In the genomic region with DNA sequence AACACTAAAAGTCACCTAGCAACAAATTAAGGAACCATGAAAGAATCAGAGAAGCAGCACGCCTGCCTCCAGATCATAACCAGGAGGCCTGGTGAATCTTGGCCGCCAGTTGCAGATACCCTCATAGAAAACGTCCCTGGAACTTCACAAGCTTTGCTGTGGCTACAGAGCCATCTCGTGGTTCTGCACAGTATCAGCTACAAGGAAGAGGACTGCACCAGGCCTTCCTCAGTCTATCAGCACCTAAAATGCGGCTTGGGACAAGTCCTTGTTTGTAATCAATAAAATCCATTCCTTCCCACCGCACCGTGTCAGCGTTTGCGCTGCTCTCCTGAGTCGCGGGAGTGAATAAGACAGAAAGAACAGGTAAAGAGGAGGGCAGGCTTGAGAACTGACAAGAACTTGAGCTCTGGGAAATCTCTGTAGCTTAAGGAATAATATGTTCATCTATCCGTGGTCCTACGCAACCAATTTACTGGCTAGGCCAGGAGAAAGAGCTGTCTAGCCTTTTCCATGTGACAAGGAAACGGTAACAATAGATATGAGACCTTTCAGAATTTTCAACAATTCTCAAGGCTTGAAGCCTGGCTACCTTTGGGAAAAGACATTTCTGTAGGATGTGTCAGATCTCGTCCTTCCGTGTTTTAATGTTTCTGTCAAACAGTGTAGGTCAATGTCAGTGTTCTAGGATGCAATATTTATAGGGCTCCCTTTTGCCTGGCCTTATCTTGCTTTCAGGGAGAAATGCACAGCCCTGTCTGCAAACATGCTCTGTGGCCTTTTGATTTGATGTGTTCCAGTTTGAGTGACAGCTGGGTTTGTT, we compare ENCODE assay signal across 9 cellular contexts.
DNase-seq lines count a peak whose midpoint lies in the region; ATAC-seq, FAIRE-seq and TF ChIP-seq lines count a peak whose summit lies in the region.
"Had no signal": no experiment of that assay in that cellular context is flagged by ENCODE, and none has a peak within 500 bp of the region (broad histone marks: within the 10 kb centered on the region; RNA-seq: fewer than 3 reads in every experiment).

No MANE protein-coding gene starts in this region.

- H3K4me1 ChIP-seq in fibroblast of lung (ENCODE audit: control insufficient read depth, extremely low read depth, insufficient read depth, low read length), result no peaks in the 10 kb centered on the region

- no peak overlapping the region for H3K4me2 ChIP-seq in fibroblast of lung (ENCODE audit: extremely low read depth, insufficient read depth, low read length)
- H3K4me2 ChIP-seq in neural cell (ENCODE audit: low read length), result no peak overlapping the region

- H3K9ac ChIP-seq in fibroblast of lung (ENCODE audit: insufficient read depth, low read length) (no peak overlapping the region), neural cell (ENCODE audit: low read length) (peak overlapping the region; percentile 17)

- FAIRE-seq in RCC 7860 (lab: Jason Lieb, UNC), result no peak
- FAIRE-seq: G401.6 had no signal

- DNase-seq in A172 (ENCODE audit: low spot score), result peak; percentile 47
- DNase-seq in HFF-Myc (ENCODE audit: extremely low read depth, low read depth), result peak; percentile 19
- DNase-seq in RCC 7860 (ENCODE audit: low spot score), result peak; percentile 22
- peak; percentile 60 to 68 for DNase-seq in fibroblast of lung (ENCODE audit: low read depth in 2 of 2)
- DNase-seq in DMS79 treated with DMSO at 0.1 percent for 48 hours (lab: John Stamatoyannopoulos, UW), result no peak
- no peak for DNase-seq in mesenteric fat pad (ENCODE audit: low spot score)

- H3K27ac ChIP-seq in fibroblast of lung (ENCODE audit: insufficient read depth, low read length) (no peak overlapping the region), neural cell (ENCODE audit: low read length) (peak overlapping the region; percentile 56)

- H3K9me3 ChIP-seq in fibroblast of lung (ENCODE audit: control insufficient read depth, insufficient read depth, low read depth, low read length) (no peaks in the 10 kb centered on the region), neural cell (ENCODE audit: low read length) (no peaks in the 10 kb centered on the region)

- H3K79me2 ChIP-seq in fibroblast of lung (ENCODE audit: control insufficient read depth, insufficient read depth, low read length), result no peaks in the 10 kb centered on the region
- no peaks in the 10 kb centered on the region for H3K79me2 ChIP-seq in neural cell (replicated peaks; ENCODE audit: insufficient read depth, low read length)

- no peak overlapping the region for H2AFZ ChIP-seq in fibroblast of lung (ENCODE audit: low read length)
- H2AFZ ChIP-seq in neural cell (ENCODE audit: low read depth, low read length), result no peak overlapping the region

- TF ChIP-seq RAD21 in neural cell (conservative IDR thresholded peaks at IDR 0.05), result peak; percentile 98

- ATAC-seq in HG03442 (IDR thresholded peaks at IDR 0.05; ENCODE audit: unreplicated experiment), result no peak

- no peaks in the 10 kb centered on the region for H3K9me2 ChIP-seq in neural cell (ENCODE audit: insufficient read depth, low read length)

- peak; percentile 55 for TF ChIP-seq CTCF in HFF-Myc (IDR thresholded peaks at IDR 0.05; ENCODE audit: low read depth, low read length, missing control alignments)
- peak; percentile 69 to 72 for TF ChIP-seq CTCF in fibroblast of lung (conservative IDR thresholded peaks at IDR 0.05 in 1 of 2, IDR thresholded peaks at IDR 0.05 in 1 of 2; ENCODE audit: low read depth in 1 of 2, low read length in 2 of 2)
- TF ChIP-seq CTCF in neural cell (IDR thresholded peaks at IDR 0.05; ENCODE audit: poor library complexity, severe bottlenecking), result peak; percentile 93

- H3K36me3 ChIP-seq in fibroblast of lung (ENCODE audit: control insufficient read depth, insufficient read depth, low read length), result no peaks in the 10 kb centered on the region
- H3K36me3 ChIP-seq in neural cell (ENCODE audit: insufficient read depth, low read length), result no peaks in the 10 kb centered on the region

- H3K27me3 ChIP-seq in fibroblast of lung (ENCODE audit: control insufficient read depth, insufficient read depth, low read length) (peaks cover 2% of the 10 kb centered on the region), neural cell (ENCODE audit: insufficient read depth, low read depth, low read length) (no peaks in the 10 kb centered on the region)

- H3K4me3 ChIP-seq in HFF-Myc (replicated peaks; ENCODE audit: low read depth, low read length) (no peak overlapping the region), fibroblast of lung (replicated peaks in 1 of 4; ENCODE audit: control extremely low read depth in 1 of 4, insufficient read depth in 1 of 4, low read depth in 3 of 4, low read length in 4 of 4) (no peak overlapping the region), neural cell (ENCODE audit: low read length) (no peak overlapping the region)

- peaks cover 4% of the 10 kb centered on the region for H3F3A ChIP-seq in neural cell (ENCODE audit: insufficient read depth, low read length, poor library complexity, severe bottlenecking)

- H4K20me1 ChIP-seq in fibroblast of lung (ENCODE audit: control insufficient read depth, extremely low read depth, insufficient read depth, low read length) (no peaks in the 10 kb centered on the region), neural cell (ENCODE audit: insufficient read depth) (no peaks in the 10 kb centered on the region)

- peak; percentile 55 for TF ChIP-seq EP300 in neural cell (conservative IDR thresholded peaks at IDR 0.05; ENCODE audit: poor library complexity, severe bottlenecking)

TF ChIP-seq in neural cell, 6 proteins besides CTCF, POLR2A, EP300 and RAD21:
- no peak for TF ChIP-seq TAF1 (IDR thresholded peaks at IDR 0.05; ENCODE audit: low read depth)
- TF ChIP-seq EZH2 (IDR thresholded peaks at IDR 0.05; ENCODE audit: borderline replicate concordance, insufficient read depth, low read length, poor library complexity, severe bottlenecking), result no peak
- TF ChIP-seq MXI1 (conservative IDR thresholded peaks at IDR 0.05; ENCODE audit: poor library complexity, severe bottlenecking), result no peak
- TF ChIP-seq, protein P1, sequence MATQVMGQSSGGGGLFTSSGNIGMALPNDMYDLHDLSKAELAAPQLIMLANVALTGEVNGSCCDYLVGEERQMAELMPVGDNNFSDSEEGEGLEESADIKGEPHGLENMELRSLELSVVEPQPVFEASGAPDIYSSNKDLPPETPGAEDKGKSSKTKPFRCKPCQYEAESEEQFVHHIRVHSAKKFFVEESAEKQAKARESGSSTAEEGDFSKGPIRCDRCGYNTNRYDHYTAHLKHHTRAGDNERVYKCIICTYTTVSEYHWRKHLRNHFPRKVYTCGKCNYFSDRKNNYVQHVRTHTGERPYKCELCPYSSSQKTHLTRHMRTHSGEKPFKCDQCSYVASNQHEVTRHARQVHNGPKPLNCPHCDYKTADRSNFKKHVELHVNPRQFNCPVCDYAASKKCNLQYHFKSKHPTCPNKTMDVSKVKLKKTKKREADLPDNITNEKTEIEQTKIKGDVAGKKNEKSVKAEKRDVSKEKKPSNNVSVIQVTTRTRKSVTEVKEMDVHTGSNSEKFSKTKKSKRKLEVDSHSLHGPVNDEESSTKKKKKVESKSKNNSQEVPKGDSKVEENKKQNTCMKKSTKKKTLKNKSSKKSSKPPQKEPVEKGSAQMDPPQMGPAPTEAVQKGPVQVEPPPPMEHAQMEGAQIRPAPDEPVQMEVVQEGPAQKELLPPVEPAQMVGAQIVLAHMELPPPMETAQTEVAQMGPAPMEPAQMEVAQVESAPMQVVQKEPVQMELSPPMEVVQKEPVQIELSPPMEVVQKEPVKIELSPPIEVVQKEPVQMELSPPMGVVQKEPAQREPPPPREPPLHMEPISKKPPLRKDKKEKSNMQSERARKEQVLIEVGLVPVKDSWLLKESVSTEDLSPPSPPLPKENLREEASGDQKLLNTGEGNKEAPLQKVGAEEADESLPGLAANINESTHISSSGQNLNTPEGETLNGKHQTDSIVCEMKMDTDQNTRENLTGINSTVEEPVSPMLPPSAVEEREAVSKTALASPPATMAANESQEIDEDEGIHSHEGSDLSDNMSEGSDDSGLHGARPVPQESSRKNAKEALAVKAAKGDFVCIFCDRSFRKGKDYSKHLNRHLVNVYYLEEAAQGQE (IDR thresholded peaks at IDR 0.05; ENCODE audit: borderline replicate concordance), result peak; percentile 54
- TF ChIP-seq SMC3 (conservative IDR thresholded peaks at IDR 0.05; ENCODE audit: poor library complexity), result peak; percentile 95
- peak; percentile 63 for TF ChIP-seq POLR2AphosphoS5 (IDR thresholded peaks at IDR 0.05)
TF ChIP-seq in neural cell: peak in this region for 3.

Comparison
In these comparisons a context has a peak if more than half of its experiments do, and no peak if none do; other contexts are left out.
1. DNase-seq: peak in A172 (single experiment), HFF-Myc (single experiment), RCC 7860 (single experiment) and fibroblast of lung (2 of 2); none in DMS79 treated with DMSO at 0.1 percent for 48 hours (single experiment) and mesenteric fat pad (single experiment).
2. Peak in every context shown above with its lines, with median percentiles within 50 percentile points of each other: CTCF ChIP-seq.